ENCODE assay signal across 31 cellular contexts in the genomic region with DNA sequence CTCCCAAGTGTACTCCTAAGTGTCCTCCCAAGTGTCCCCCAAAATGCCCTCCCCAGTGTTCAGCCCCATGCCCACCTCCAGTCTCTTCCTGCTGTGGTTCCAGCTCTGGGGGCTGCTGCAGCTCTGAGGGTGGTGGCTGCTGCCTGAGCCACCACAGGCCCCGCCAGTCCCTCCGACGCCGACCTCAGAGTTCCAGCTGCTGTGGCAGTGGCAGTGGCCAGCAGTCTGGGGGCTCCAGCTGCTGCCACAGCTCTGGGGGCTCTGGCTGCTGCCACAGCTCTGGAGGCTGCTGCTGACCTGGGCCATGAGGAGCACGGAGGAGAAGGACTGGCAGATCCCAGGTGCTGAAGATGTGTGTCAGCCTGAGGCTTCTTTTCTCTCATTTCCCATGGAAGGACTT. TPM values are rescaled to one million over a fixed set of nuclear protein-coding genes. Genes with fewer than 3 reads are reported as not detected.
"Had no signal": no experiment of that assay in that cellular context is flagged by ENCODE, and none has a peak within 500 bp of the region (broad histone marks: within the 10 kb centered on the region; RNA-seq: fewer than 3 reads in every experiment).

No MANE protein-coding gene starts in this region.

- ATAC-seq: stimulated activated effector memory CD8-positive, alpha-beta T cell treated with anti-CD3 and anti-CD28 coated beads, Interleukin-12 subunit alpha, Interleukin-12 subunit beta, amount 100 ng/mL, for 72 hours; stimulated activated memory B cell treated with anti-CD40 and anti-IgM and Interleukin-4, amounts not matched to agents 10 μg/mL and 1 μg/mL and 100 μg/mL, for 72 hours; stimulated activated naive B cell treated with anti-CD40 and anti-IgM and Interleukin-4, amounts not matched to agents 10 μg/mL and 1 μg/mL and 100 μg/mL, for 72 hours; stimulated activated naive CD8-positive, alpha-beta T cell treated with anti-CD3 and anti-CD28 coated beads, Interleukin-15, amount 100 ng/mL, for 72 hours; stimulated activated naive CD8-positive, alpha-beta T cell treated with anti-CD3 and anti-CD28 coated beads, Interleukin-15, Interleukin-2, amounts not matched to agents 100 U/mL and 50 U/mL, for 24 hours; upper lobe of right lung had no signal

- DNase-seq: stimulated activated CD4-positive, alpha-beta T cell treated with anti-CD3 and anti-CD28 coated beads, Interleukin-2, amount 100 ng/mL, for 48 hours; stimulated activated CD4-positive, alpha-beta T cell treated with anti-CD3 and anti-CD28 coated beads, Interleukin-4, amount 100 ng/mL, for 1 hour; stimulated activated CD4-positive, alpha-beta T cell treated with anti-CD3 and anti-CD28 coated beads, Interleukin-4, amount 100 ng/mL, for 24 hours; stimulated activated CD4-positive, alpha-beta T cell treated with anti-CD3 and anti-CD28 coated beads, Interleukin-4, amount 100 ng/mL, for 4 hours; stimulated activated CD8-positive, alpha-beta memory T cell treated with anti-CD3 and anti-CD28 coated beads, Interleukin-4, amount 100 ng/mL, for 48 hours; stimulated activated naive B cell treated with anti-CD40 and anti-IgM and Interleukin-4, amounts not matched to agents 10 μg/mL and 1 μg/mL and 100 μg/mL, for 72 hours; stimulated activated naive CD4-positive, alpha-beta T cell; stimulated activated naive CD4-positive, alpha-beta T cell treated with Interleukin-2 at 50 U/mL for 16 hours; stimulated activated naive CD8-positive, alpha-beta T cell treated with anti-CD3 and anti-CD28 coated beads, Interleukin-15, amount 100 ng/mL, for 72 hours; stimulated activated naive CD8-positive, alpha-beta T cell treated with anti-CD3 and anti-CD28 coated beads, Interleukin-15, Interleukin-2, amounts not matched to agents 100 U/mL and 50 U/mL, for 24 hours; stomach; substantia nigra; testis; thyroid gland; tibial artery; transverse colon; trophoblast cell; upper lobe of right lung; uterus had no signal

- H3K4me1 ChIP-seq: upper lobe of right lung, uterus had no signal

- H3K36me3 ChIP-seq: stomach, suprapubic skin, thoracic aorta, thyroid gland, tibial artery, tibial nerve, transverse colon, upper lobe of left lung, upper lobe of right lung, uterus, vagina had no signal

- FAIRE-seq: urothelium cell line had no signal

- H3K27ac ChIP-seq: stomach, suprapubic skin, testis, thoracic aorta, thyroid gland, tibial artery, tibial nerve, transverse colon, upper lobe of left lung, upper lobe of right lung, uterus, vagina had no signal

- H3K9me3 ChIP-seq: stomach, suprapubic skin, testis, thoracic aorta, thyroid gland, tibial artery, tibial nerve, transverse colon, upper lobe of left lung, upper lobe of right lung, uterus, vagina had no signal

- H3K27me3 ChIP-seq: testis, uterus, vagina had no signal

- H3K4me3 ChIP-seq: stomach, suprapubic skin, testis, thoracic aorta, thyroid gland, tibial artery, tibial nerve, transverse colon, upper lobe of left lung, upper lobe of right lung, uterus, vagina had no signal

RNA-seq across cellular contexts. Expression of a gene that starts 1.0 kb away (rescaled TPM):
- total RNA-seq: stomach, subcutaneous adipose tissue, temporal lobe, thoracic aorta, thyroid gland, tibial nerve, transverse colon, upper lobe of left lung, upper lobe of right lung, ureter, urinary bladder, uterus, vagina had no signal
- polyA plus RNA-seq: stomach, urinary bladder had no signal

RNA-seq across cellular contexts. Expression of a gene that starts 2.7 kb away (rescaled TPM):
- total RNA-seq: stomach, subcutaneous adipose tissue, temporal lobe, testis, thoracic aorta, thyroid gland, tibial nerve, transverse colon, upper lobe of left lung, upper lobe of right lung, ureter, urinary bladder, uterus had no signal
- polyA plus RNA-seq: urinary bladder had no signal

RNA-seq across cellular contexts. Expression of a gene that starts 55.0 kb away (rescaled TPM):
- total RNA-seq: stomach, subcutaneous adipose tissue, temporal lobe, testis, thoracic aorta, thyroid gland, tibial nerve, transverse colon, upper lobe of left lung, upper lobe of right lung, ureter, urinary bladder, uterus had no signal
- polyA plus RNA-seq: urinary bladder had no signal
